ENCODE assay signal across 20 cellular contexts in the genomic region with DNA sequence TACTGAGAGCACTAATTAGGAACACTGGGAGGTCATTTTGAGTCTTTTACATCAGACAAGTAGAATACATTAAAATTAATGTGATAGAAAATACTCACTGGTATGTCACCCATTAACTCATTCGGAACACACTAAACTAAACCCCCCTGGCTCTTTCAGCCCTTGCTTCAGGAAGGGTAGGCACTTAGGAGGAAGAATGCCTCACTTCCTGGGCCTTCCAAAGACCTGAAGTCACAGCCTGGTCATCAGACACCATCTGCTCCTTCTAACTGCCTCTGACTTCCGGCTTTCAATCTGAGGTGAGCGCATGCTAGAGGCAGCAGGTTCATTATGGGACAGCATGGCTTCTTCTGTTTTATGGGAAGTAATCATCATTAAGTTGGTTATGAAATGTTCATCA.
"Had no signal": no experiment of that assay in that cellular context is flagged by ENCODE, and none has a peak within 500 bp of the region (broad histone marks: within the 10 kb centered on the region; RNA-seq: fewer than 3 reads in every experiment).

No MANE protein-coding gene starts in this region.

- ATAC-seq: heart right ventricle, mucosa of descending colon, right cardiac atrium had no signal

- H3K36me3 ChIP-seq: heart right ventricle, neural progenitor cell, prostate gland, thyroid gland had no signal

- H3K27me3 ChIP-seq: heart right ventricle, neural progenitor cell, thyroid gland had no signal

- FAIRE-seq: bronchial epithelial cell, endometrium, TTC549, urothelium cell line had no signal

- H3K9me3 ChIP-seq: mucosa of descending colon, prostate gland, thyroid gland had no signal

- H3K27ac ChIP-seq: heart right ventricle, neural progenitor cell, prostate gland, thyroid gland had no signal

- H3K4me3 ChIP-seq: heart right ventricle, mucosa of descending colon, neural progenitor cell, prostate gland, thyroid gland had no signal

- H3K4me1 ChIP-seq: heart right ventricle, neural progenitor cell, prostate gland, thyroid gland had no signal

- H2AFZ ChIP-seq: neural progenitor cell had no signal

- H3K9ac ChIP-seq: neural progenitor cell had no signal

- DNase-seq: activated B cell treated with CpG ODN at 0.5 μM for 24 hours; activated CD4-positive, alpha-beta memory T cell treated with anti-CD3 and anti-CD28 coated beads for 36 hours; activated CD4-positive, alpha-beta T cell treated with anti-CD3 and anti-CD28 coated beads for 4 hours; activated T-cell treated with anti-CD3 and anti-CD28 coated beads for 4 hours; cerebellar nuclear complex; cortex of kidney; erythroblast; heart right ventricle; mucosa of descending colon; naive B cell; right cardiac atrium; stimulated activated CD4-positive, alpha-beta T cell treated with anti-CD3 and anti-CD28 coated beads, Interleukin-2, amount 100 ng/mL, for 24 hours; stimulated activated naive CD4-positive, alpha-beta T cell treated with Interleukin-2 at 50 U/mL for 16 hours; thyroid gland had no signal

- H3K4me2 ChIP-seq: neural progenitor cell had no signal
